ENCODE assay signal across 10 cellular contexts in the genomic region with DNA sequence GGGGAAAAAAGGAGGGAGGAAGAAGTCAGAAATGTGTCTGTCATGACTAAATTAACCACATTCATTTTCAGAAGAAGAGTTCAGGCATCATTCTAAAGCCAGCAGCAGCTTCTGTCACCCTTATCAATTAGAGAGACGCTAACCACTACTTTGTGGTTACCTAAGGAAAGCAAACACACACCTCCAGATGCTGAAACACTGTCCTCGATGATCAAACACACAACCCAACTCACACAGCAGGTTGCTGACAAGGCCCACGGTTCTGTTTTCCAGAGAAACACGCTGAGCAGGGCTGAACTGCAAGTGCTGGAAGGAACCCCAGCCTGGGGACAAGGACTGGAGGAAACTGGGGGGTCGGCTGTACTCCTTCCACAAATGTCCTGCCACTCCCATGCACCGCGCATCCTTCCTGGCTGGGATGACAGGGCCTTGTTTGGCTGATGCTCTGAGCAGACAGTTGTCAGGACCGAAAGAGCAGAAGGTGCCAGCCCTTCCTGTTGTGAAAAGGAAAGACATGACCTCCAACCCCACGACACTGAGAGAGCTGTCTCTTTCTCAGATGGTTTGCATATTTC. TPM values are rescaled to one million over a fixed set of nuclear protein-coding genes. Genes with fewer than 3 reads are reported as not detected.
A peak's percentile ranks its signal among the peaks of the same experiment; 100 is the strongest.
DNase-seq lines count a peak whose midpoint lies in the region; ATAC-seq and TF ChIP-seq lines count a peak whose summit lies in the region.
"Had no signal": no experiment of that assay in that cellular context is flagged by ENCODE, and none has a peak within 500 bp of the region (broad histone marks: within the 10 kb centered on the region; RNA-seq: fewer than 3 reads in every experiment).

No MANE protein-coding gene starts in this region.

- no peaks in the 10 kb centered on the region for H3K36me3 Mint-ChIP-seq in nephron progenitor cell (ENCODE audit: low read depth)

- H3K4me3 ChIP-seq in DND-41 (ENCODE audit: low read depth in 1 of 2, low read length in 2 of 2), result peak overlapping the region in 1 of 2 experiments; percentile 48; a peak in 3 of 4 replicates
- no peak overlapping the region for H3K4me3 ChIP-seq in right atrium auricular region
- H3K4me3 ChIP-seq: uterus had no signal

- H3K9me3 ChIP-seq in DND-41 (ENCODE audit: insufficient read depth, low read length, severe bottlenecking) (no peaks in the 10 kb centered on the region), KOPT-K1 (ENCODE audit: insufficient read depth, low read length, poor library complexity, severe bottlenecking) (no peaks in the 10 kb centered on the region), right atrium auricular region (no peaks in the 10 kb centered on the region)
- H3K9me3 ChIP-seq: uterus had no signal

- H3K36me3 ChIP-seq in DND-41 (ENCODE audit: insufficient read depth, low read length) (no peaks in the 10 kb centered on the region; the same call in 1 of the 2 replicates), KOPT-K1 (ENCODE audit: insufficient read depth, low read length) (no peaks in the 10 kb centered on the region), right atrium auricular region (no peaks in the 10 kb centered on the region)
- H3K36me3 ChIP-seq: uterus had no signal

- peak overlapping the region; percentile 39 for H3K27ac Mint-ChIP-seq in nephron progenitor cell

- H3K27ac ChIP-seq in DND-41 (ENCODE audit: low read length) (peak overlapping the region; percentile 95), KOPT-K1 (ENCODE audit: low read depth, low read length, poor library complexity, severe bottlenecking) (peak overlapping the region; percentile 97), right atrium auricular region (no peak overlapping the region)
- H3K27ac ChIP-seq: uterus had no signal

- H3K4me3 Mint-ChIP-seq in nephron progenitor cell, result no peak overlapping the region

- H4K20me1 ChIP-seq in DND-41 (ENCODE audit: insufficient read depth, low read length), result no peaks in the 10 kb centered on the region

- no peaks in the 10 kb centered on the region for H3K9me3 Mint-ChIP-seq in nephron progenitor cell

- DNase-seq in DND-41 (peak; percentile 67), nephron progenitor cell (no peak), AML-193 (lab: John Stamatoyannopoulos, UW) (no peak), right atrium auricular region (ENCODE audit: low spot score) (no peak), dermis blood vessel endothelial cell (no peak)
- DNase-seq in activated T-cell treated with anti-CD3 and anti-CD28 coated beads, Interleukin-2, amount 50 U/mL, for 1 hour, result peak; percentile 63
- DNase-seq: uterus had no signal

- peaks cover 18% of the 10 kb centered on the region for H3K4me1 Mint-ChIP-seq in nephron progenitor cell

- peak overlapping the region; percentile 53 for H2AFZ ChIP-seq in DND-41 (ENCODE audit: low read depth, low read length)

- H3K4me1 ChIP-seq in DND-41 (ENCODE audit: insufficient read depth, low read length), result peaks cover 55% of the 10 kb centered on the region
- no peaks in the 10 kb centered on the region for H3K4me1 ChIP-seq in right atrium auricular region
- H3K4me1 ChIP-seq: uterus had no signal

- ATAC-seq in DND-41 (ENCODE audit: insufficient read depth, low read depth), result peak; percentile 71
- ATAC-seq in GM21825 (IDR thresholded peaks at IDR 0.05; ENCODE audit: unreplicated experiment), result no peak
- ATAC-seq: Panc1 had no signal

- no peaks in the 10 kb centered on the region for H3K27me3 Mint-ChIP-seq in nephron progenitor cell (ENCODE audit: low read depth, poor library complexity)

- no peak for TF ChIP-seq CTCF in DND-41 (IDR thresholded peaks at IDR 0.05; ENCODE audit: borderline replicate concordance, extremely low read depth, low read length, poor library complexity, severe bottlenecking)
- no peak for TF ChIP-seq CTCF in nephron progenitor cell (IDR thresholded peaks at IDR 0.05)
- no peak for TF ChIP-seq CTCF in right atrium auricular region (IDR thresholded peaks at IDR 0.05)

- H3K27me3 ChIP-seq in DND-41 (ENCODE audit: insufficient read depth, low read length, poor library complexity) (no peaks in the 10 kb centered on the region), right atrium auricular region (no peaks in the 10 kb centered on the region)
- H3K27me3 ChIP-seq: uterus had no signal

- peak overlapping the region; percentile 60 for H3K9ac ChIP-seq in DND-41 (ENCODE audit: low read depth, low read length)

- peak overlapping the region; percentile 65 for H3K4me2 ChIP-seq in DND-41 (ENCODE audit: insufficient read depth, low read length)

- H3K79me2 ChIP-seq in DND-41 (ENCODE audit: insufficient read depth, low read length), result peaks cover 59% of the 10 kb centered on the region

RNA-seq across cellular contexts. Expression of gene PRKCQ, which starts 36.6 kb away (rescaled TPM):
- under 1 TPM in 1 of 2 donors, not detected in 1; 0.43 TPM for total RNA-seq in right atrium auricular region
- 0.17 and 0.84 TPM in 2 replicates for total RNA-seq in dermis blood vessel endothelial cell

Comparison
In these comparisons a context has a peak if more than half of its experiments do, and no peak if none do; other contexts are left out.
1. DNase-seq: peak in DND-41 (single experiment) and activated T-cell treated with anti-CD3 and anti-CD28 coated beads, Interleukin-2, amount 50 U/mL, for 1 hour (single experiment); none in nephron progenitor cell (single experiment), AML-193 (0 of 2), right atrium auricular region (single experiment) and dermis blood vessel endothelial cell (single experiment).
2. H3K27ac ChIP-seq: peak in DND-41 (single experiment) and KOPT-K1 (single experiment); none in right atrium auricular region (0 of 2).